33 cellular contexts compared by ENCODE assay signal in genomic region chr17:81459864-81460263, GRCh38.
"Had no signal": no experiment of that assay in that cellular context is flagged by ENCODE, and none has a peak within 500 bp of the region (broad histone marks: within the 10 kb centered on the region; RNA-seq: fewer than 3 reads in every experiment).

No MANE protein-coding gene starts in this region.

- H3K4me1 ChIP-seq: SJSA1 had no signal

- H3K9me3 ChIP-seq: SJSA1, SK-N-SH had no signal

- H3K27me3 ChIP-seq: SJSA1 had no signal

- H3K9ac ChIP-seq: SK-N-SH had no signal

- H3K27ac ChIP-seq: SJSA1, WERI-Rb-1 had no signal

- DNase-seq: activated CD4-positive, alpha-beta memory T cell treated with anti-CD3 and anti-CD28 coated beads, Interleukin-2, amount 10 ng/mL, durations not matched to agents 7 days and 5 days; activated CD4-positive, alpha-beta T cell treated with anti-CD3 and anti-CD28 coated beads for 1 hour; activated CD4-positive, alpha-beta T cell treated with anti-CD3 and anti-CD28 coated beads for 48 hours; activated CD4-positive, CD25-positive, alpha-beta regulatory T cell; activated CD8-positive, alpha-beta memory T cell treated with anti-CD3 and anti-CD28 coated beads for 24 hours; activated CD8-positive, alpha-beta memory T cell treated with anti-CD3 and anti-CD28 coated beads, Interleukin-2, amount 10 ng/mL, durations not matched to agents 7 days and 5 days; activated CD8-positive, alpha-beta memory T cell treated with anti-CD3 and anti-CD28 coated beads, Interleukin-2, amount 50 U/mL, for 48 hours; activated effector memory CD4-positive, alpha-beta T cell treated with Interleukin-2 at 50 U/mL for 16 hours; activated naive CD4-positive, alpha-beta T cell treated with anti-CD3 and anti-CD28 coated beads, Interleukin-2, amount 10 ng/mL, durations not matched to agents 7 days and 5 days; activated naive CD8-positive, alpha-beta T cell treated with anti-CD3 and anti-CD28 coated beads, Interleukin-2, amount 50 U/mL, for 24 hours; activated T-cell treated with anti-CD3 and anti-CD28 coated beads, Interleukin-2, amount 50 U/mL, for 48 hours; anterior cingulate cortex; caudate nucleus; cerebellar nuclear complex; KBM-7; MM.1S; MV-4-11; NCI-H1092 treated with DMSO at 0.1 percent for 48 hours; NCI-H1417; NCI-H146; NCI-H187; NCI-H2029 treated with DMSO at 0.1 percent for 48 hours; NCI-H2107; NCI-H2171; NCI-H510A; NCI-H526; NCI-H748 treated with DMSO at 0.1 percent for 48 hours; SK-N-SH; T-cell; T-helper 2 cell; T-helper 9 cell; WERI-Rb-1 had no signal

- H3K4me2 ChIP-seq: SK-N-SH had no signal

- ATAC-seq: activated CD8-positive, alpha-beta memory T cell treated with anti-CD3 and anti-CD28 coated beads, Interleukin-2, amount 10 ng/mL, durations not matched to agents 7 days and 5 days; activated naive CD8-positive, alpha-beta T cell treated with anti-CD3 and anti-CD28 coated beads, Interleukin-2, amount 50 U/mL, for 24 hours; T-cell had no signal

- H3K4me3 ChIP-seq: SJSA1 had no signal
